In genomic region chrX:30714138-30714537, GRCh38 we compare ENCODE assay signal across 20 cellular contexts.
DNase-seq lines count a peak whose midpoint lies in the region; ATAC-seq lines count a peak whose summit lies in the region.
"Had no signal": no experiment of that assay in that cellular context is flagged by ENCODE, and none has a peak within 500 bp of the region (broad histone marks: within the 10 kb centered on the region; RNA-seq: fewer than 3 reads in every experiment).

No MANE protein-coding gene starts in this region.

- no peak for ATAC-seq in activated CD4-positive, alpha-beta T cell treated with anti-CD3 and anti-CD28 coated beads for 36 hours
- peak; percentile 54 for ATAC-seq in GM18907 (IDR thresholded peaks at IDR 0.05; ENCODE audit: unreplicated experiment)
- ATAC-seq in HG03175 (IDR thresholded peaks at IDR 0.05; ENCODE audit: unreplicated experiment): peak; percentile 52
- ATAC-seq in T-cell (replicated peaks in 1 of 4): no peak
- ATAC-seq: gastrocnemius medialis had no signal

- H3K4me1 Mint-ChIP-seq in activated CD4-positive, alpha-beta T cell treated with anti-CD3 and anti-CD28 coated beads for 36 hours: peaks cover 33% of the 10 kb centered on the region
- peaks cover 47% of the 10 kb centered on the region for H3K4me1 Mint-ChIP-seq in activated T-helper 2 cell treated with anti-CD3 and anti-CD28 coated beads, Interferon-gamma antibody, Interleukin-2, Interleukin-4, amounts not matched to agents 10 μg/mL and 5 μg/mL and 100 μg/mL, durations not matched to agents 14 hours and 24 hours and 36 hours (ENCODE audit: low read depth)
- peaks cover 0 to 12% (median 8%) of the 10 kb centered on the region in 3 donors for H3K4me1 Mint-ChIP-seq in T-cell

- no peaks in the 10 kb centered on the region for H3K9me3 Mint-ChIP-seq in activated CD4-positive, alpha-beta T cell treated with anti-CD3 and anti-CD28 coated beads for 36 hours (ENCODE audit: low read depth)
- H3K9me3 Mint-ChIP-seq in activated T-helper 2 cell treated with anti-CD3 and anti-CD28 coated beads, Interferon-gamma antibody, Interleukin-2, Interleukin-4, amounts not matched to agents 10 μg/mL and 5 μg/mL and 100 μg/mL, durations not matched to agents 14 hours and 24 hours and 36 hours: no peaks in the 10 kb centered on the region
- H3K9me3 Mint-ChIP-seq in T-cell: no peaks in the 10 kb centered on the region
- H3K9me3 Mint-ChIP-seq: type B pancreatic cell had no signal

- H3K27me3 Mint-ChIP-seq in activated CD4-positive, alpha-beta T cell treated with anti-CD3 and anti-CD28 coated beads for 36 hours: no peaks in the 10 kb centered on the region
- no peaks in the 10 kb centered on the region for H3K27me3 Mint-ChIP-seq in activated T-helper 2 cell treated with anti-CD3 and anti-CD28 coated beads, Interferon-gamma antibody, Interleukin-2, Interleukin-4, amounts not matched to agents 10 μg/mL and 5 μg/mL and 100 μg/mL, durations not matched to agents 14 hours and 24 hours and 36 hours (ENCODE audit: low read depth)
- peaks cover 0 to 4% of the 10 kb centered on the region in 2 donors for H3K27me3 Mint-ChIP-seq in T-cell
- H3K27me3 Mint-ChIP-seq: activated B cell treated with CpG ODN at 0.5 μM for 24 hours, type B pancreatic cell had no signal

- POLR2A ChIA-PET in activated CD4-positive, alpha-beta T cell treated with anti-CD3 and anti-CD28 coated beads for 36 hours (lab: Charles Lee): no interaction called here
- POLR2A ChIA-PET in T-cell (lab: Charles Lee): no interaction called here

- intact Hi-C loops in activated CD4-positive, alpha-beta T cell treated with anti-CD3 and anti-CD28 coated beads for 36 hours (cut with DNase I, micrococcal nuclease): loop anchor here in 1 of 2 experiments (5.0 kb wide), 1 partner anchor 77 kb away; no protein-coding TSS in a partner anchor
- intact Hi-C loops in activated T-helper 2 cell treated with anti-CD3 and anti-CD28 coated beads, Interferon-gamma antibody, Interleukin-2, Interleukin-4, amounts not matched to agents 10 μg/mL and 5 μg/mL and 100 μg/mL, durations not matched to agents 14 hours and 24 hours and 36 hours (cut with micrococcal nuclease): no loop called here

- CTCF ChIA-PET in activated CD4-positive, alpha-beta T cell treated with anti-CD3 and anti-CD28 coated beads for 36 hours (lab: Charles Lee): interaction anchor here (0.5 to 1.5 kb wide), 6 partner anchors 17 to 162 kb away, joined by 3 to 5 read pairs (median 3); no protein-coding TSS in a partner anchor
- CTCF ChIA-PET in T-cell (lab: Charles Lee): interaction anchor here (0.6 to 1.5 kb wide), 6 partner anchors 23 to 157 kb away, joined by 3 to 10 read pairs (median 3); no protein-coding TSS in a partner anchor

- no peak for DNase-seq in activated CD4-positive, alpha-beta T cell treated with anti-CD3 and anti-CD28 coated beads for 36 hours
- no peak for DNase-seq in activated CD4-positive, alpha-beta T cell treated with anti-CD3 and anti-CD28 coated beads for 1 hour
- DNase-seq in activated T-helper 2 cell treated with anti-CD3 and anti-CD28 coated beads, Interferon-gamma antibody, Interleukin-2, Interleukin-4, amounts not matched to agents 10 μg/mL and 5 μg/mL and 100 μg/mL, durations not matched to agents 14 hours and 24 hours and 36 hours (ENCODE audit: low spot score): no peak
- DNase-seq in HPDE6-E6E7 (ENCODE audit: extremely low spot score): no peak
- no peak for DNase-seq in NCI-H1436 (lab: John Stamatoyannopoulos, UW)
- DNase-seq in T-cell: no peak
- DNase-seq: activated B cell treated with CpG ODN at 0.5 μM for 24 hours; activated CD8-positive, alpha-beta memory T cell treated with anti-CD3 and anti-CD28 coated beads, Interleukin-2, amount 50 U/mL, for 4 hours; adrenal gland; C1 segment of cervical spinal cord; DMS153; dorsolateral prefrontal cortex; gastrocnemius medialis; NCI-H524 treated with DMSO at 0.1 percent for 48 hours; OCI-M1; SIG-M5; stimulated activated naive CD4-positive, alpha-beta T cell treated with Interleukin-2 at 50 U/mL for 16 hours had no signal

- H3K27ac Mint-ChIP-seq in activated CD4-positive, alpha-beta T cell treated with anti-CD3 and anti-CD28 coated beads for 36 hours: peak overlapping the region; percentile 69
- peak overlapping the region; percentile 86 for H3K27ac Mint-ChIP-seq in activated T-helper 2 cell treated with anti-CD3 and anti-CD28 coated beads, Interferon-gamma antibody, Interleukin-2, Interleukin-4, amounts not matched to agents 10 μg/mL and 5 μg/mL and 100 μg/mL, durations not matched to agents 14 hours and 24 hours and 36 hours
- H3K27ac Mint-ChIP-seq in T-cell: no peak overlapping the region
- H3K27ac Mint-ChIP-seq: activated B cell treated with CpG ODN at 0.5 μM for 24 hours, type B pancreatic cell had no signal

- no peak overlapping the region for H3K4me3 Mint-ChIP-seq in activated CD4-positive, alpha-beta T cell treated with anti-CD3 and anti-CD28 coated beads for 36 hours
- H3K4me3 Mint-ChIP-seq in activated T-helper 2 cell treated with anti-CD3 and anti-CD28 coated beads, Interferon-gamma antibody, Interleukin-2, Interleukin-4, amounts not matched to agents 10 μg/mL and 5 μg/mL and 100 μg/mL, durations not matched to agents 14 hours and 24 hours and 36 hours (ENCODE audit: low read depth): peak overlapping the region; percentile 33
- H3K4me3 Mint-ChIP-seq in T-cell: no peak overlapping the region
- H3K4me3 Mint-ChIP-seq: activated B cell treated with CpG ODN at 0.5 μM for 24 hours, type B pancreatic cell had no signal

- peaks cover 40% of the 10 kb centered on the region for H3K36me3 Mint-ChIP-seq in activated CD4-positive, alpha-beta T cell treated with anti-CD3 and anti-CD28 coated beads for 36 hours (ENCODE audit: low read depth)
- H3K36me3 Mint-ChIP-seq in activated T-helper 2 cell treated with anti-CD3 and anti-CD28 coated beads, Interferon-gamma antibody, Interleukin-2, Interleukin-4, amounts not matched to agents 10 μg/mL and 5 μg/mL and 100 μg/mL, durations not matched to agents 14 hours and 24 hours and 36 hours (ENCODE audit: low read depth): peaks cover 69% of the 10 kb centered on the region
- peaks cover 10% of the 10 kb centered on the region for H3K36me3 Mint-ChIP-seq in T-cell

Comparison
In these comparisons a context has a peak if more than half of its experiments do, and no peak if none do; other contexts are left out.
1. ATAC-seq: peak in GM18907 (single experiment) and HG03175 (single experiment); none in activated CD4-positive, alpha-beta T cell treated with anti-CD3 and anti-CD28 coated beads for 36 hours (single experiment) and T-cell (0 of 4).
2. H3K27ac Mint-ChIP-seq: peak in activated CD4-positive, alpha-beta T cell treated with anti-CD3 and anti-CD28 coated beads for 36 hours (single experiment) and activated T-helper 2 cell treated with anti-CD3 and anti-CD28 coated beads, Interferon-gamma antibody, Interleukin-2, Interleukin-4, amounts not matched to agents 10 μg/mL and 5 μg/mL and 100 μg/mL, durations not matched to agents 14 hours and 24 hours and 36 hours (single experiment); none in T-cell (0 of 2).